In the genomic region with DNA sequence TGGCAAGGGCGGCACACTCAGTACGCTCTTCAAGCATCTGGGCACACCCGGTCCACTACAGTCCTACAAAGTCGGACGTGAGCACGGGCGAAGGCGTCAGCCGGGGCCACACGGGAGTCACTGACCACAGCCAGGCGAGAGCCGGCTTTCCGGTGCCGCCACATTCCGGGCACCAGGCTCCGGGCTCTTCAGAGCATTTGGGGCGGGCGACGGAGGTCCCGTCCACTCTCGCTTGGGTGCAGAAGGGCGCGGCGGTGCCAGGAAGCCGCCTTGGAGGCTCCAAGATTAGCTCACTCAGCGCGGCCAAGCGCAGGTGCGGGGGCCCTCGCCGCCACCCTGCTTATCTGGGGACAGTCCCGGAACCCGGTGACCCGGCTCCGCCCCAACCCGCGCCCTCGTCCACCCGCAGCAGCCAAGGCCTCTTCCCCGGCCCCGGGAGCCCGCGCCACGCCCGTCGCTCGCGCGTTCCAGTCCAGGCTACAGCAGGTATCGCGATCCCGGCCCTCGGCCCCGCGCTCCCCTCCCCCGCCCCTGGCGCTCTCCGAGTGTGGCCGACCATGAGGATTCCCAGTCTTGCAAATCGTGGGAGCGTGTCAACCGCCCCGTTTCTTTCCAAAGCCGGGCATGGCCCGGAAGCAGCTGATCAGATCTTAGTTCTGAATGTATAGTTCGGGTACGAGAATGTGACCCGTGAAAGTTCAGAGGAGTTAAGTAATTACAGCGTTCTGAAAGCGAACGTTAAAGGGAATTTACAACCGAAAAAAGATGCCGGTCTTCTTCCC, we compare ENCODE assay signal across 8 cellular contexts. TPM values are rescaled to one million over a fixed set of nuclear protein-coding genes. Genes with fewer than 3 reads are reported as not detected.
A peak's percentile ranks its signal among the peaks of the same experiment; 100 is the strongest.
DNase-seq lines count a peak whose midpoint lies in the region; ATAC-seq and TF ChIP-seq lines count a peak whose summit lies in the region.

A gene (plus strand): TSS at position 127 of the 782 bp plus-strand sequence. CDS start 2,678 bp downstream, outside the sequence.

- ATAC-seq in GM23338 = peak; percentile 95
- ATAC-seq in activated CD4-positive, alpha-beta T cell treated with anti-CD3 and anti-CD28 coated beads for 36 hours = peak; percentile 79
- peak; percentile 96 to 97 for ATAC-seq in lower lobe of right lung

- H3K4me2 ChIP-seq in GM23338 = peak within 1 kb of the TSS; percentile 80

- peak within 1 kb of the TSS; percentile 96 for H3K27ac Mint-ChIP-seq in GM23338
- peak within 1 kb of the TSS; percentile 87 for H3K27ac Mint-ChIP-seq in activated CD4-positive, alpha-beta T cell treated with anti-CD3 and anti-CD28 coated beads for 36 hours

- peaks cover 8% of the 10 kb centered on the region; the same call in 1 of the 3 replicates for H3K36me3 Mint-ChIP-seq in GM23338 (ENCODE audit: low read depth)
- no peaks in the 10 kb centered on the region for H3K36me3 Mint-ChIP-seq in activated CD4-positive, alpha-beta T cell treated with anti-CD3 and anti-CD28 coated beads for 36 hours (ENCODE audit: low read depth)

- POLR2A ChIA-PET in activated CD4-positive, alpha-beta T cell treated with anti-CD3 and anti-CD28 coated beads for 36 hours (lab: Charles Lee) = no interaction called here

- no peaks in the 10 kb centered on the region; the same call in 2 of the 3 replicates for H3K9me3 Mint-ChIP-seq in GM23338
- H3K9me3 Mint-ChIP-seq in activated CD4-positive, alpha-beta T cell treated with anti-CD3 and anti-CD28 coated beads for 36 hours (ENCODE audit: low read depth) = no peaks in the 10 kb centered on the region

- H3K79me2 ChIP-seq in GM23338 (replicated peaks; ENCODE audit: insufficient read depth) = no peaks in the 10 kb centered on the region

- H3K9me3 ChIP-seq in ectodermal cell (ENCODE audit: control insufficient read depth, low read length) = no peaks in the 10 kb centered on the region
- no peaks in the 10 kb centered on the region for H3K9me3 ChIP-seq in lower lobe of right lung
- H3K9me3 ChIP-seq in WERI-Rb-1 (ENCODE audit: severe bottlenecking) = no peaks in the 10 kb centered on the region

- H3K9me2 ChIP-seq in GM23338 (ENCODE audit: insufficient read depth) = 0 out of 2 replicates have a peak, but pooled peaks cover 3% of the 10 kb centered on the region

- H2AFZ ChIP-seq in GM23338 = peak within 1 kb of the TSS; percentile 95

- 2% methylated on average over 73 of the region's 73 CpGs for whole genome bisulfite sequencing in ectodermal cell, 2 experiments

- peaks cover 10% of the 10 kb centered on the region for H3K27me3 Mint-ChIP-seq in GM23338 (ENCODE audit: insufficient read depth, low read depth, poor library complexity)
- H3K27me3 Mint-ChIP-seq in activated CD4-positive, alpha-beta T cell treated with anti-CD3 and anti-CD28 coated beads for 36 hours = peaks cover 4% of the 10 kb centered on the region

- DNase-seq in GM23338 (ENCODE audit: low spot score) (peak; percentile 84), LHCN-M2 (ENCODE audit: low read depth) (peak; percentile 78), lower lobe of right lung (peak; percentile 93), WERI-Rb-1 (no peak)
- DNase-seq in activated CD4-positive, alpha-beta T cell treated with anti-CD3 and anti-CD28 coated beads for 36 hours = peak; percentile 75
- peak; percentile 4 for DNase-seq in stimulated activated CD8-positive, alpha-beta memory T cell treated with anti-CD3 and anti-CD28 coated beads, Interleukin-15, amount 100 ng/mL, for 1 hour (ENCODE audit: low read depth)

- H4K20me1 ChIP-seq in GM23338 (replicated peaks; ENCODE audit: insufficient read depth) = no peaks in the 10 kb centered on the region

- intact Hi-C loops in activated CD4-positive, alpha-beta T cell treated with anti-CD3 and anti-CD28 coated beads for 36 hours (cut with DNase I, micrococcal nuclease) = loop anchor here in 1 of 2 experiments (5.0 kb wide), 1 partner anchor 98 kb away; a partner anchor contains a TSS
- intact Hi-C loops in lower lobe of right lung (cut with DNase I) = no loop called here

- H3K36me3 ChIP-seq in GM23338 (ENCODE audit: insufficient read depth) (no peaks in the 10 kb centered on the region), ectodermal cell (ENCODE audit: control insufficient read depth, insufficient read depth, low read length) (no peaks in the 10 kb centered on the region), lower lobe of right lung (peaks cover 4% of the 10 kb centered on the region), WERI-Rb-1 (no peaks in the 10 kb centered on the region)

- TF ChIP-seq CTCF in GM12875 (IDR thresholded peaks at IDR 0.05; ENCODE audit: borderline replicate concordance, insufficient read depth, low read depth, low read length) = no peak
- no peak for TF ChIP-seq CTCF in GM23338 (conservative IDR thresholded peaks at IDR 0.05; ENCODE audit: low read depth in 2 of 2)
- no peak for TF ChIP-seq CTCF in lower lobe of right lung (IDR thresholded peaks at IDR 0.05)
- no peak for TF ChIP-seq CTCF in WERI-Rb-1 (IDR thresholded peaks at IDR 0.05; ENCODE audit: low read depth, low read length)

- H3K4me1 ChIP-seq in GM23338 (ENCODE audit: insufficient read depth) (peaks cover 10% of the 10 kb centered on the region), ectodermal cell (ENCODE audit: control insufficient read depth, insufficient read depth, low read length) (no peaks in the 10 kb centered on the region), lower lobe of right lung (peaks cover 26% of the 10 kb centered on the region)

- H3F3A ChIP-seq in GM23338 (replicated peaks; ENCODE audit: low read depth) = no peaks in the 10 kb centered on the region

- H3K4me3 ChIP-seq in GM12875 (ENCODE audit: low read depth, low read length) (peak within 1 kb of the TSS; percentile 74), GM23338 (peak within 1 kb of the TSS; percentile 66), ectodermal cell (ENCODE audit: insufficient read depth, low read depth, low read length) (peak within 1 kb of the TSS; percentile 53), lower lobe of right lung (peak within 1 kb of the TSS; percentile 66), WERI-Rb-1 (ENCODE audit: low read depth, low read length) (no peak within 1 kb of the TSS)

- CTCF ChIA-PET in activated CD4-positive, alpha-beta T cell treated with anti-CD3 and anti-CD28 coated beads for 36 hours (lab: Charles Lee) = interaction anchor here (2.1 kb wide), 1 partner anchor 12 kb away, joined by 6 read pairs; no protein-coding TSS in a partner anchor

- H3K27me3 ChIP-seq in GM23338 (ENCODE audit: insufficient read depth) = peaks cover 22% of the 10 kb centered on the region
- peaks cover 16% of the 10 kb centered on the region for H3K27me3 ChIP-seq in ectodermal cell (ENCODE audit: control insufficient read depth, insufficient read depth, low read length, poor library complexity, severe bottlenecking)
- H3K27me3 ChIP-seq in lower lobe of right lung (ENCODE audit: low read depth) = no peaks in the 10 kb centered on the region
- no peaks in the 10 kb centered on the region for H3K27me3 ChIP-seq in WERI-Rb-1 (ENCODE audit: insufficient read depth, low read depth, severe bottlenecking)

- no peak within 1 kb of the TSS for H3K27ac ChIP-seq in GM23338 (ENCODE audit: low read depth)
- peak within 1 kb of the TSS; percentile 38 for H3K27ac ChIP-seq in ectodermal cell (ENCODE audit: insufficient read depth, low read depth, low read length, poor library complexity, severe bottlenecking)
- peak within 1 kb of the TSS; percentile 98 for H3K27ac ChIP-seq in lower lobe of right lung
- H3K27ac ChIP-seq in WERI-Rb-1 = no peak within 1 kb of the TSS

- peaks cover 8% of the 10 kb centered on the region for H3K4me1 Mint-ChIP-seq in GM23338
- H3K4me1 Mint-ChIP-seq in activated CD4-positive, alpha-beta T cell treated with anti-CD3 and anti-CD28 coated beads for 36 hours = peaks cover 17% of the 10 kb centered on the region

- peak within 1 kb of the TSS; percentile 95 for H3K4me3 Mint-ChIP-seq in GM23338
- H3K4me3 Mint-ChIP-seq in activated CD4-positive, alpha-beta T cell treated with anti-CD3 and anti-CD28 coated beads for 36 hours = peak within 1 kb of the TSS; percentile 79

TF ChIP-seq in GM23338, 12 proteins besides CTCF, POLR2A, EP300 and RAD21:
- peak; percentile 67 for TF ChIP-seq POLR2AphosphoS5 (IDR thresholded peaks at IDR 0.05; ENCODE audit: low read depth)
- TF ChIP-seq EZH2 (IDR thresholded peaks at IDR 0.05; ENCODE audit: low read depth, unreplicated experiment) = no peak

RNA-seq across cellular contexts. Expression of the gene that starts here (rescaled TPM):
- 3.4 and 4.4 TPM in 2 replicates for total RNA-seq in GM23338 (2014; rRNA removed; shearing (Covaris generic))
- 1.2 and 1.7 TPM in 2 replicates for polyA plus RNA-seq in GM23338 (2016; fragmentation: Nextera tagmentation; extraction: Ambion mirVana)
- total RNA-seq in LHCN-M2 (2014; rRNA removed) (13.3 and 14.7 TPM in 2 replicates), lower lobe of right lung (32.0 TPM)
- 10.7 TPM for polyA plus RNA-seq in LHCN-M2 (2012)
- total RNA-seq in activated CD4-positive, alpha-beta T cell treated with anti-CD3 and anti-CD28 coated beads for 36 hours = 1 to 10 TPM; 2.5 to 3.5 TPM
- 2.3 TPM for polyA plus RNA-seq in ectodermal cell (2013, experiment 1 of 4)
- 3.1 TPM for polyA plus RNA-seq in ectodermal cell (2013, experiment 2 of 4)
- polyA plus RNA-seq in ectodermal cell (2013, experiment 3 of 4) = 2.1 TPM
- polyA plus RNA-seq in ectodermal cell (2013, experiment 4 of 4) = 2.7 TPM

Comparison
In these comparisons a context has a peak if more than half of its experiments do, and no peak if none do; other contexts are left out.
1. H3K27ac ChIP-seq: peak in ectodermal cell (single experiment) and lower lobe of right lung (single experiment); none in GM23338 (single experiment) and WERI-Rb-1 (single experiment).
2. Peak in every context shown above with its lines, with median percentiles within 50 percentile points of each other: ATAC-seq.